10 cellular contexts compared by ENCODE assay signal in genomic region chr3:147409143-147410121, GRCh38. TPM values are rescaled to one million over a fixed set of nuclear protein-coding genes. Genes with fewer than 3 reads are reported as not detected.
DNase-seq lines count a peak whose midpoint lies in the region; ATAC-seq and TF ChIP-seq lines count a peak whose summit lies in the region.
"Had no signal": no experiment of that assay in that cellular context is flagged by ENCODE, and none has a peak within 500 bp of the region (broad histone marks: within the 10 kb centered on the region; RNA-seq: fewer than 3 reads in every experiment).

TSS of gene ZIC1 (plus strand) at chr3:147409365. CDS start at chr3:147410113, 748 bp downstream.

- H3K4ac ChIP-seq in mesendoderm (ENCODE audit: low read depth, low read length): no peak within 1 kb of the TSS

- H3K4me1 Mint-ChIP-seq in MCF 10A (ENCODE audit: insufficient read depth, unreplicated experiment): no peaks in the 10 kb centered on the region

- H3K9me3 ChIP-seq in breast epithelium (peaks cover 0 to 12% of the 10 kb centered on the region in 2 donors), tibial artery (no peaks in the 10 kb centered on the region), body of pancreas (no peaks in the 10 kb centered on the region)

- no peak within 1 kb of the TSS for H3K4me3 Mint-ChIP-seq in MCF 10A (ENCODE audit: unreplicated experiment)

- H3K36me3 ChIP-seq in breast epithelium: no peaks in the 10 kb centered on the region
- H3K36me3 ChIP-seq in mesendoderm (ENCODE audit: control insufficient read depth, insufficient read depth, low read length): no peaks in the 10 kb centered on the region
- H3K36me3 ChIP-seq in tibial artery: no peaks in the 10 kb centered on the region
- no peaks in the 10 kb centered on the region for H3K36me3 ChIP-seq in body of pancreas (replicated peaks in 1 of 2; ENCODE audit: insufficient read depth in 1 of 2, low read depth in 2 of 2)

- H2BK5ac ChIP-seq in mesendoderm (ENCODE audit: low read length): no peak within 1 kb of the TSS

- no peak within 1 kb of the TSS for H3K27ac Mint-ChIP-seq in MCF 10A (ENCODE audit: low read depth, unreplicated experiment)

- no CpG with 5 or more reads among the region's 80 CpGs for WGBS in mesendoderm (ENCODE audit: extremely low coverage, insufficient coverage, low lambda C conversion rate)
- WGBS in body of pancreas, 2 donors: 9 to 15% methylated on average over 70 to 79 of the region's 80 CpGs

- H3K27ac ChIP-seq in breast epithelium: no peak within 1 kb of the TSS
- no peak within 1 kb of the TSS for H3K27ac ChIP-seq in mesendoderm (ENCODE audit: low read depth, low read length)
- no peak within 1 kb of the TSS for H3K27ac ChIP-seq in tibial artery
- no peak within 1 kb of the TSS for H3K27ac ChIP-seq in body of pancreas

- H4K8ac ChIP-seq in mesendoderm (ENCODE audit: low read depth, low read length): no peak within 1 kb of the TSS

- H3K4me1 ChIP-seq in breast epithelium (peaks cover 3 to 9% of the 10 kb centered on the region in 2 donors), mesendoderm (ENCODE audit: control insufficient read depth, low read depth, low read length) (no peaks in the 10 kb centered on the region), tibial artery (peaks cover 0 to 62% (median 35%) of the 10 kb centered on the region in 4 donors), body of pancreas (peaks cover 31% of the 10 kb centered on the region)

- no peak within 1 kb of the TSS for H2AK5ac ChIP-seq in mesendoderm (ENCODE audit: low read length)

- no peak within 1 kb of the TSS for H3K9ac ChIP-seq in mesendoderm (ENCODE audit: low read length)

- H3K27me3 Mint-ChIP-seq in MCF 10A (ENCODE audit: insufficient read depth, unreplicated experiment): peaks cover 52% of the 10 kb centered on the region

- H3K27me3 ChIP-seq in breast epithelium (peaks cover 15 to 100% of the 10 kb centered on the region in 2 donors), mesendoderm (ENCODE audit: insufficient read depth, low read length, poor library complexity) (peaks cover 79% of the 10 kb centered on the region), tibial artery (peaks cover 20 to 100% of the 10 kb centered on the region in 2 donors), body of pancreas (peaks cover 0 to 81% of the 10 kb centered on the region in 2 donors)

- H2BK15ac ChIP-seq in mesendoderm (replicated peaks; ENCODE audit: low read depth): no peak within 1 kb of the TSS

- no peak within 1 kb of the TSS for H3K23ac ChIP-seq in mesendoderm (ENCODE audit: low read length)

- H4K5ac ChIP-seq in mesendoderm (ENCODE audit: low read length): no peak within 1 kb of the TSS

- no peak for DNase-seq in breast epithelium (ENCODE audit: low spot score in 2 of 2)
- no peak for DNase-seq in MCF 10A (ENCODE audit: unreplicated experiment)
- peak; percentile 95 for DNase-seq in astrocyte of the cerebellum (ENCODE audit: low read depth)
- DNase-seq in mesendoderm: peak; percentile 87
- no peak for DNase-seq in tibial artery
- DNase-seq in body of pancreas: no peak
- DNase-seq in AML-193 (lab: John Stamatoyannopoulos, UW): no peak
- no peak for DNase-seq in NCI-H2171 treated with DMSO at 0.1 percent for 48 hours (lab: John Stamatoyannopoulos, UW)
- DNase-seq: DMS53, foreskin melanocyte had no signal

- H3K4me3 ChIP-seq in breast epithelium (peak within 1 kb of the TSS; percentile 9 to 61 (median 39)), astrocyte of the cerebellum (ENCODE audit: low read depth, low read length) (peak within 1 kb of the TSS; percentile 96), mesendoderm (ENCODE audit: low read length) (no peak within 1 kb of the TSS), tibial artery (peak within 1 kb of the TSS; percentile 28 to 38), body of pancreas (no peak within 1 kb of the TSS)

- intact Hi-C loops in breast epithelium (cut with DNase I; ENCODE audit: low total_unique reads): no loop called here
- intact Hi-C loops in MCF 10A (cut with micrococcal nuclease): no loop called here
- intact Hi-C loops in tibial artery (cut with DNase I; ENCODE audit: low total_unique reads): no loop called here
- intact Hi-C loops in body of pancreas (cut with DNase I): no loop called here

- BruUV-seq in MCF 10A (replicated peaks; lab: Mats Ljungman, UMichigan): no TSS peak

- ATAC-seq in body of pancreas: no peak

- CTCF ChIA-PET in MCF 10A (lab: Yijun Ruan, JAX): no interaction called here

- H3K79me1 ChIP-seq in mesendoderm (ENCODE audit: low read length): no peaks in the 10 kb centered on the region

- in situ Hi-C loops in astrocyte of the cerebellum (cut with HindIII; ENCODE audit: low sequenced_read_pairs): loop anchor here (10.0 kb wide), 1 partner anchor 205 kb away; no protein-coding TSS in a partner anchor

- no peak for TF ChIP-seq POLR2A in breast epithelium (IDR thresholded peaks at IDR 0.05)
- TF ChIP-seq POLR2A in body of pancreas (IDR thresholded peaks at IDR 0.05): no peak

- no peak within 1 kb of the TSS for H2BK120ac ChIP-seq in mesendoderm (ENCODE audit: low read depth, low read length)

- H3K36me3 Mint-ChIP-seq in MCF 10A (ENCODE audit: insufficient read depth, unreplicated experiment): no peaks in the 10 kb centered on the region

- no peaks in the 10 kb centered on the region for H3K79me2 ChIP-seq in mesendoderm (ENCODE audit: control insufficient read depth, insufficient read depth, low read length)

- TF ChIP-seq CTCF in breast epithelium (IDR thresholded peaks at IDR 0.05) (no peak), MCF 10A (IDR thresholded peaks at IDR 0.05; ENCODE audit: unreplicated experiment) (no peak), astrocyte of the cerebellum (IDR thresholded peaks at IDR 0.05; ENCODE audit: low read depth, low read length, missing control alignments) (no peak), tibial artery (IDR thresholded peaks at IDR 0.05) (no peak), body of pancreas (IDR thresholded peaks at IDR 0.05) (no peak)

- H3K4me2 ChIP-seq in mesendoderm (ENCODE audit: low read length): peak within 1 kb of the TSS; percentile 75

- H3K56ac ChIP-seq in mesendoderm (ENCODE audit: low read length): no peak within 1 kb of the TSS

- H3K18ac ChIP-seq in mesendoderm (ENCODE audit: low read length): no peak within 1 kb of the TSS

- peaks cover 22% of the 10 kb centered on the region for H3K9me3 Mint-ChIP-seq in MCF 10A (ENCODE audit: unreplicated experiment)

- POLR2A ChIA-PET in MCF 10A (lab: Yijun Ruan, JAX): no interaction called here

RNA-seq across cellular contexts. Expression of gene ZIC1, which starts in this region (rescaled TPM):
- total RNA-seq in breast epithelium: 1 to 10 TPM in 2 of 3 donors, not detected in 1; 2.0 to 6.1 TPM
- total RNA-seq in MCF 10A (2022): not detected in 2 replicates
- polyA plus RNA-seq in mesendoderm (2013, experiment 1 of 2): 1.0 TPM
- polyA plus RNA-seq in mesendoderm (2013, experiment 2 of 2): 0.84 TPM
- not detected for total RNA-seq in body of pancreas

Comparison
In these comparisons a context has a peak if more than half of its experiments do, and no peak if none do; other contexts are left out.
1. DNase-seq: peak in astrocyte of the cerebellum (single experiment) and mesendoderm (single experiment); none in breast epithelium (0 of 2), MCF 10A (single experiment), tibial artery (0 of 2), body of pancreas (0 of 4), AML-193 (0 of 2) and NCI-H2171 treated with DMSO at 0.1 percent for 48 hours (single experiment).
2. H3K4me3 ChIP-seq: peak in breast epithelium (3 of 3), astrocyte of the cerebellum (single experiment) and tibial artery (2 of 2); none in mesendoderm (single experiment) and body of pancreas (0 of 2).